19 cellular contexts compared by ENCODE assay signal in the genomic region with DNA sequence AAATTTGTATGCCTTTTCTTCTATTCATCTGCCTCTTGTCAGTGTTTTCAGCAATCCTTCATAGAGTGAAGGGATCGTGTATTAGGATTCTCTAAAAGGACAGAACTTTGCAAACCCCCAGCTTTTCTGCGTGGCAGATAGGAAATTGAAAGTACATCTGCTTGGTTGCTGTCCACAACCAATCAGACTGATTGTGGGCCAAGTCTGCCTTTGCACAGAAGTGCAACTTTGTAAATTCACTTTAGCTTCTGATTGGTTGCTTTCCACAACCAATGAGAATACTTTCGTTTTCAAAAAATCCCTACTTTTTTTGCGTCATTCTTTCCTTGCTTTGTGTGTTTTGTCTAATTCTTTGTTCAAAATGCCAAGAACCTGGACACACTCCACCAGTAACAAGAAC.
A peak's percentile ranks its signal among the peaks of the same experiment; 100 is the strongest.
DNase-seq lines count a peak whose midpoint lies in the region; ATAC-seq, FAIRE-seq and TF ChIP-seq lines count a peak whose summit lies in the region.
"Had no signal": no experiment of that assay in that cellular context is flagged by ENCODE, and none has a peak within 500 bp of the region (broad histone marks: within the 10 kb centered on the region; RNA-seq: fewer than 3 reads in every experiment).

No MANE protein-coding gene starts in this region.

- CTCF ChIA-PET in A549 (lab: Yijun Ruan, JAX) = no interaction called here
- CTCF ChIA-PET in K562 (lab: Yijun Ruan, JAX; ENCODE audit: low intra/inter-chr PET ratio) = interaction anchor here (0.6 kb wide), 1 partner anchor 10 kb away, joined by 3 read pairs; no protein-coding TSS in a partner anchor

- no peaks in the 10 kb centered on the region for H3K9me3 ChIP-seq in A549
- no peaks in the 10 kb centered on the region for H3K9me3 ChIP-seq in MM.1S (replicated peaks; ENCODE audit: insufficient read depth, low read length)
- no peaks in the 10 kb centered on the region for H3K9me3 ChIP-seq in K562 (replicated peaks; ENCODE audit: control insufficient read depth, insufficient read depth, low read depth, low read length)
- H3K9me3 ChIP-seq in suprapubic skin = no peaks in the 10 kb centered on the region
- H3K9me3 ChIP-seq: Caco-2, MG63, Peyer's patch had no signal

- FAIRE-seq in A549 (lab: Jason Lieb, UNC) = no peak
- peak; percentile 48 for FAIRE-seq in K562 (lab: Jason Lieb, UNC)
- FAIRE-seq: A204.1, H1 had no signal

- no peak for TF ChIP-seq EP300 in A549 (IDR thresholded peaks at IDR 0.05)
- no peak for TF ChIP-seq EP300 in K562 (IDR thresholded peaks at IDR 0.05; ENCODE audit: low read length)
- no peak for TF ChIP-seq EP300 in suprapubic skin (IDR thresholded peaks at IDR 0.05)

- H3K27me3 ChIP-seq in MM.1S (replicated peaks; ENCODE audit: insufficient read depth, low read length) = no peaks in the 10 kb centered on the region
- no peaks in the 10 kb centered on the region for H3K27me3 ChIP-seq in K562 (ENCODE audit: control insufficient read depth in 2 of 2, insufficient read depth in 2 of 2, low read length in 2 of 2)
- no peaks in the 10 kb centered on the region for H3K27me3 ChIP-seq in suprapubic skin
- H3K27me3 ChIP-seq: MG63, Peyer's patch had no signal

- no peaks in the 10 kb centered on the region for H3K4me1 ChIP-seq in A549
- H3K4me1 ChIP-seq in MM.1S (ENCODE audit: low read length) = peaks cover 49% of the 10 kb centered on the region
- H3K4me1 ChIP-seq in K562 (replicated peaks in 1 of 2; ENCODE audit: control insufficient read depth in 2 of 2, insufficient read depth in 2 of 2, low read length in 2 of 2) = no peaks in the 10 kb centered on the region; a peak in 1 of 5 replicates
- H3K4me1 ChIP-seq in suprapubic skin = no peaks in the 10 kb centered on the region
- H3K4me1 ChIP-seq: Caco-2, Peyer's patch had no signal

- H3K9me2 ChIP-seq in MM.1S (replicated peaks; ENCODE audit: insufficient read depth, low read length) = no peaks in the 10 kb centered on the region

- H3K4me3 ChIP-seq in A549 = no peak overlapping the region
- peak overlapping the region; percentile 32; the same call in 1 of the 2 replicates for H3K4me3 ChIP-seq in MM.1S (ENCODE audit: low read length)
- no peak overlapping the region for H3K4me3 ChIP-seq in K562
- H3K4me3 ChIP-seq in suprapubic skin = no peak overlapping the region
- H3K4me3 ChIP-seq: MG63, Peyer's patch had no signal

- WGBS in A549 (ENCODE audit: missing lambda C conversion rate) = 5% methylated on average over 4 of the region's 4 CpGs
- 19% methylated on average over 4 of the region's 4 CpGs for WGBS in K562 (ENCODE audit: insufficient coverage, low coverage, missing lambda C conversion rate)
- 84% methylated on average over 4 of the region's 4 CpGs for WGBS in suprapubic skin

- TF ChIP-seq CTCF in A549 (IDR thresholded peaks at IDR 0.05) (no peak), MM.1S (IDR thresholded peaks at IDR 0.05; ENCODE audit: low read length) (no peak), K562 (IDR thresholded peaks at IDR 0.05 in 2 of 3, conservative IDR thresholded peaks at IDR 0.05 in 1 of 3; ENCODE audit: insufficient read depth in 2 of 3, low read depth in 1 of 3, low read length in 3 of 3) (no peak), suprapubic skin (IDR thresholded peaks at IDR 0.05) (no peak)

- TF ChIP-seq POLR2A in A549 (IDR thresholded peaks at IDR 0.05; ENCODE audit: low read length) (no peak), K562 (conservative IDR thresholded peaks at IDR 0.05) (no peak), suprapubic skin (IDR thresholded peaks at IDR 0.05) (no peak)

- H2AFZ ChIP-seq in MM.1S (ENCODE audit: low read length) (peak overlapping the region; percentile 61; the same call in 1 of the 2 replicates), K562 (ENCODE audit: low read depth, low read length) (peak overlapping the region; percentile 2; the same call in 1 of the 2 replicates)

- no peaks in the 10 kb centered on the region for H3K36me3 ChIP-seq in MM.1S (replicated peaks; ENCODE audit: insufficient read depth, low read length)
- no peaks in the 10 kb centered on the region for H3K36me3 ChIP-seq in K562 (ENCODE audit: control insufficient read depth, insufficient read depth, low read length)
- no peaks in the 10 kb centered on the region for H3K36me3 ChIP-seq in suprapubic skin
- H3K36me3 ChIP-seq: MG63, Peyer's patch had no signal

- H3K9ac ChIP-seq in MM.1S (ENCODE audit: low read length) = no peak overlapping the region
- H3K9ac ChIP-seq in K562 (ENCODE audit: insufficient read depth in 1 of 2, low read depth in 2 of 2, low read length in 2 of 2) = no peak overlapping the region

- peaks cover 30% of the 10 kb centered on the region for H3F3A ChIP-seq in MM.1S (ENCODE audit: insufficient read depth, low read length)

- intact Hi-C loops in K562 (cut with micrococcal nuclease) = no loop called here

- H4K20me1 ChIP-seq in MM.1S (ENCODE audit: insufficient read depth, low read length) (no peaks in the 10 kb centered on the region), K562 (replicated peaks; ENCODE audit: control insufficient read depth, insufficient read depth, low read length) (no peaks in the 10 kb centered on the region)

- H3K4me2 ChIP-seq in A549 = 0 out of 3 replicates have a peak overlapping the region, but pooled peaks have one; percentile 8
- H3K4me2 ChIP-seq in MM.1S (ENCODE audit: low read depth, low read length) = peak overlapping the region; percentile 36; the same call in 1 of the 2 replicates
- H3K4me2 ChIP-seq in K562 (ENCODE audit: insufficient read depth, low read length) = no peak overlapping the region

- ATAC-seq in A549 (no peak), K562 (peak; percentile 52; the same call in 2 of the 3 replicates), GM19324 (IDR thresholded peaks at IDR 0.05; ENCODE audit: low FRiP score, unreplicated experiment) (no peak)

- in situ Hi-C loops in K562 (cut with MboI) = no loop called here

- H3K79me2 ChIP-seq in MM.1S (ENCODE audit: low read length) (no peaks in the 10 kb centered on the region), K562 (ENCODE audit: control insufficient read depth, insufficient read depth, low read length) (no peaks in the 10 kb centered on the region)

- no peak for DNase-seq in A549 (ENCODE audit: low read depth in 1 of 2, low spot score in 1 of 2)
- DNase-seq in H4 (ENCODE audit: low spot score) = peak; percentile 57
- peak; percentile 77 for DNase-seq in MM.1S
- DNase-seq in K562 (ENCODE audit: extremely low read depth in 1 of 4, low spot score in 3 of 4) = no peak
- DNase-seq in suprapubic skin (ENCODE audit: low spot score in 2 of 2) = no peak
- no peak for DNase-seq in OCI-M2 (lab: John Stamatoyannopoulos, UW; ENCODE audit: unreplicated experiment)
- DNase-seq in Kasumi-1 (lab: John Stamatoyannopoulos, UW) = no peak
- DNase-seq: Caco-2, DMS153, MG63, NCI-H1092 treated with DMSO at 0.1 percent for 48 hours, NCI-H1694, NCI-H524, Peyer's patch, SHP77, T-helper 2 cell had no signal

- POLR2A ChIA-PET in A549 (lab: Yijun Ruan, JAX) = no interaction called here
- POLR2A ChIA-PET in K562 (lab: Yijun Ruan, JAX) = no interaction called here

- no TSS peak for BruUV-seq in K562 (replicated peaks; lab: Mats Ljungman, UMichigan)

- H3K27ac ChIP-seq in A549 (no peak overlapping the region), MM.1S (ENCODE audit: low read length) (peak overlapping the region; percentile 76; the same call in 1 of the 2 replicates), K562 (ENCODE audit: extremely low read depth, low read depth, low read length) (no peak overlapping the region), suprapubic skin (no peak overlapping the region)
- H3K27ac ChIP-seq: Peyer's patch had no signal

- no peaks in the 10 kb centered on the region for H3K9me1 ChIP-seq in K562 (ENCODE audit: control insufficient read depth, insufficient read depth, low read length)

- TF ChIP-seq RAD21 in A549 (conservative IDR thresholded peaks at IDR 0.05 in 1 of 2, IDR thresholded peaks at IDR 0.05 in 1 of 2) (no peak), K562 (CRISPR knock-in tag; conservative IDR thresholded peaks at IDR 0.05 in 1 of 2, IDR thresholded peaks at IDR 0.05 in 1 of 2) (no peak)

TF ChIP-seq in A549, 52 proteins besides CTCF, POLR2A, EP300 and RAD21 (continues in another document):
- TF ChIP-seq ZC3H11A (IDR thresholded peaks at IDR 0.05) (no peak), TFCP2L1 (CRISPR knock-in tag; IDR thresholded peaks at IDR 0.05) (no peak)
- TF ChIP-seq, protein P1, sequence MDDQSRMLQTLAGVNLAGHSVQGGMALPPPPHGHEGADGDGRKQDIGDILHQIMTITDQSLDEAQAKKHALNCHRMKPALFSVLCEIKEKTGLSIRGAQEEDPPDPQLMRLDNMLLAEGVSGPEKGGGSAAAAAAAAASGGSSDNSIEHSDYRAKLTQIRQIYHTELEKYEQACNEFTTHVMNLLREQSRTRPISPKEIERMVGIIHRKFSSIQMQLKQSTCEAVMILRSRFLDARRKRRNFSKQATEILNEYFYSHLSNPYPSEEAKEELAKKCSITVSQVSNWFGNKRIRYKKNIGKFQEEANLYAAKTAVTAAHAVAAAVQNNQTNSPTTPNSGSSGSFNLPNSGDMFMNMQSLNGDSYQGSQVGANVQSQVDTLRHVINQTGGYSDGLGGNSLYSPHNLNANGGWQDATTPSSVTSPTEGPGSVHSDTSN (IDR thresholded peaks at IDR 0.05) = no peak

TF ChIP-seq in K562, 482 proteins besides CTCF, POLR2A, EP300 and RAD21 (continues in another document):
- TF ChIP-seq, protein P2, sequence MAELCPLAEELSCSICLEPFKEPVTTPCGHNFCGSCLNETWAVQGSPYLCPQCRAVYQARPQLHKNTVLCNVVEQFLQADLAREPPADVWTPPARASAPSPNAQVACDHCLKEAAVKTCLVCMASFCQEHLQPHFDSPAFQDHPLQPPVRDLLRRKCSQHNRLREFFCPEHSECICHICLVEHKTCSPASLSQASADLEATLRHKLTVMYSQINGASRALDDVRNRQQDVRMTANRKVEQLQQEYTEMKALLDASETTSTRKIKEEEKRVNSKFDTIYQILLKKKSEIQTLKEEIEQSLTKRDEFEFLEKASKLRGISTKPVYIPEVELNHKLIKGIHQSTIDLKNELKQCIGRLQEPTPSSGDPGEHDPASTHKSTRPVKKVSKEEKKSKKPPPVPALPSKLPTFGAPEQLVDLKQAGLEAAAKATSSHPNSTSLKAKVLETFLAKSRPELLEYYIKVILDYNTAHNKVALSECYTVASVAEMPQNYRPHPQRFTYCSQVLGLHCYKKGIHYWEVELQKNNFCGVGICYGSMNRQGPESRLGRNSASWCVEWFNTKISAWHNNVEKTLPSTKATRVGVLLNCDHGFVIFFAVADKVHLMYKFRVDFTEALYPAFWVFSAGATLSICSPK (IDR thresholded peaks at IDR 0.05; ENCODE audit: borderline replicate concordance) = no peak
- TF ChIP-seq ZFP36 (IDR thresholded peaks at IDR 0.05; ENCODE audit: low read depth, low read length, partially characterized antibody) = no peak

Comparison
In these comparisons a context has a peak if more than half of its experiments do, and no peak if none do; other contexts are left out.
1. DNase-seq: peak in H4 (single experiment) and MM.1S (single experiment); none in A549 (0 of 2), K562 (0 of 4), suprapubic skin (0 of 2), OCI-M2 (single experiment) and Kasumi-1 (0 of 2).